ENCODE assay signal across 1 cellular context in genomic region chr5:149517461-149518122, GRCh38.
TF ChIP-seq lines count a peak whose summit lies in the region.

No MANE protein-coding gene starts in this region.

TF ChIP-seq in GM23338, 12 proteins besides CTCF, POLR2A, EP300 and RAD21 (continued from another document):
- no peak for TF ChIP-seq REST (IDR thresholded peaks at IDR 0.05; ENCODE audit: unreplicated experiment)
- no peak for TF ChIP-seq CREB1 (CRISPR knock-in tag; IDR thresholded peaks at IDR 0.05; ENCODE audit: low read depth)
- no peak for TF ChIP-seq ZNF114 (CRISPR knock-in tag; IDR thresholded peaks at IDR 0.05)
- TF ChIP-seq ZNF331 (CRISPR knock-in tag; IDR thresholded peaks at IDR 0.05; ENCODE audit: low read depth), result no peak
- TF ChIP-seq EZH2 (IDR thresholded peaks at IDR 0.05; ENCODE audit: low read depth, unreplicated experiment), result no peak
- TF ChIP-seq ZNF462 (CRISPR knock-in tag; IDR thresholded peaks at IDR 0.05), result no peak
- no peak for TF ChIP-seq ETS1 (IDR thresholded peaks at IDR 0.05)
